Comparison of ENCODE assay signal across 18 cellular contexts in genomic region chr10:45457487-45457886, GRCh38.
"Had no signal": no experiment of that assay in that cellular context is flagged by ENCODE, and none has a peak within 500 bp of the region (broad histone marks: within the 10 kb centered on the region; RNA-seq: fewer than 3 reads in every experiment).

No MANE protein-coding gene starts in this region.

- H3K4me3 ChIP-seq: cardiac muscle cell, SK-N-MC had no signal

- H3K36me3 Mint-ChIP-seq: activated naive CD4-positive, alpha-beta T cell treated with anti-CD3 and anti-CD28 coated beads, Interleukin-2, amount 50 U/mL, for 72 hours had no signal

- H3K4me3 Mint-ChIP-seq: activated CD4-positive, alpha-beta memory T cell treated with anti-CD3 and anti-CD28 coated beads, Interleukin-2, amount 10 ng/mL, durations not matched to agents 7 days and 5 days; activated CD4-positive, alpha-beta T cell treated with anti-CD3 and anti-CD28 coated beads for 36 hours; activated T-cell treated with anti-CD3 and anti-CD28 coated beads, Interleukin-2, amount 50 U/mL, for 4 hours; T-cell had no signal

- H3K36me3 ChIP-seq: brain microvascular endothelial cell had no signal

- H3K27me3 Mint-ChIP-seq: activated CD4-positive, alpha-beta memory T cell treated with anti-CD3 and anti-CD28 coated beads, Interleukin-2, amount 10 ng/mL, durations not matched to agents 7 days and 5 days; activated CD4-positive, alpha-beta T cell treated with anti-CD3 and anti-CD28 coated beads for 36 hours; T-cell had no signal

- H3K4me1 Mint-ChIP-seq: activated CD4-positive, alpha-beta T cell treated with anti-CD3 and anti-CD28 coated beads for 36 hours had no signal

- H3K9me3 Mint-ChIP-seq: activated CD4-positive, alpha-beta memory T cell treated with anti-CD3 and anti-CD28 coated beads, Interleukin-2, amount 10 ng/mL, durations not matched to agents 7 days and 5 days; activated naive CD4-positive, alpha-beta T cell treated with anti-CD3 and anti-CD28 coated beads, Interleukin-2, amount 50 U/mL, for 72 hours; activated T-cell treated with anti-CD3 and anti-CD28 coated beads, Interleukin-2, amount 50 U/mL, for 4 hours; T-cell had no signal

- H3K27me3 ChIP-seq: brain microvascular endothelial cell, cardiac muscle cell had no signal

- DNase-seq: activated CD4-positive, alpha-beta memory T cell treated with anti-CD3 and anti-CD28 coated beads, Interleukin-2, amount 10 ng/mL, durations not matched to agents 7 days and 5 days; activated CD4-positive, alpha-beta T cell treated with anti-CD3 and anti-CD28 coated beads for 36 hours; activated CD4-positive, alpha-beta T cell treated with anti-CD3 and anti-CD28 coated beads, Interleukin-2, amount 50 U/mL, for 1 hour; activated effector memory CD4-positive, alpha-beta T cell treated with anti-CD3 and anti-CD28 coated beads, Interleukin-2, amount 50 U/mL, for 16 hours; activated naive CD4-positive, alpha-beta T cell treated with Interleukin-2 at 50 U/mL for 16 hours; activated T-cell treated with anti-CD3 and anti-CD28 coated beads, Interleukin-2, amount 50 U/mL, for 4 hours; brain microvascular endothelial cell; MM.1S; NCI-H1105; NCI-H1436; NCI-H2029 treated with DMSO at 0.1 percent for 48 hours; NCI-H510A treated with DMSO at 0.1 percent for 48 hours; NCI-H69; T-cell had no signal

- H3K27ac Mint-ChIP-seq: activated CD4-positive, alpha-beta memory T cell treated with anti-CD3 and anti-CD28 coated beads, Interleukin-2, amount 10 ng/mL, durations not matched to agents 7 days and 5 days; activated CD4-positive, alpha-beta T cell treated with anti-CD3 and anti-CD28 coated beads for 36 hours had no signal

- H3K27ac ChIP-seq: brain microvascular endothelial cell, cardiac muscle cell, SK-N-MC, VCaP had no signal

- ATAC-seq: activated CD4-positive, alpha-beta T cell treated with anti-CD3 and anti-CD28 coated beads for 36 hours; activated naive CD4-positive, alpha-beta T cell treated with anti-CD3 and anti-CD28 coated beads, Interleukin-2, amount 50 U/mL, for 72 hours; activated T-cell treated with anti-CD3 and anti-CD28 coated beads, Interleukin-2, amount 50 U/mL, for 4 hours; T-cell had no signal
